Comparison of ENCODE assay signal across 8 cellular contexts in the genomic region with DNA sequence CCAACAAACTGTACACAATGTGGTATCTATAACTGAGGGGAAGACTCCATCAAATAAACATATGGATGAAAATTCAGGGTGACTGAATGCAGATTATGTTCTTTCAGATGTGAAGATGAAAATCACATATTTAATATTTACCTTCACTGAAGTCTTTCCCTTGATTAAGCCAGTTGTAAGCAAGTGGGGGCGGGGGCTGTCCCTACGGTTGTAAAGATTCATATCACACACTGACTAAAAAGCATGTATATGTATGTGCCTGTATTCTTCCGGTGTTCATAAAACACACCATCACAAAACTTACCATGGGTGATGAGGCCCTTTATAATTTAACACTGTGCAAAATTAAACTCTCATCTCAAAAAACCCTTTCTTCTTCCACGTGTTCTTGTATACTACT. TPM values are rescaled to one million over a fixed set of nuclear protein-coding genes. Genes with fewer than 3 reads are reported as not detected.
A peak's percentile ranks its signal among the peaks of the same experiment; 100 is the strongest.
DNase-seq lines count a peak whose midpoint lies in the region; ATAC-seq and TF ChIP-seq lines count a peak whose summit lies in the region.

No MANE protein-coding gene starts in this region.

- no peak for TF ChIP-seq EP300 in SK-N-SH (IDR thresholded peaks at IDR 0.05; ENCODE audit: borderline replicate concordance in 1 of 2, low read depth in 1 of 2, low read length in 1 of 2)

- DNase-seq in SK-N-SH (no peak), memory B cell (ENCODE audit: low spot score in 2 of 2) (no peak), ascending aorta (ENCODE audit: low spot score in 2 of 2) (no peak)
- peak; percentile 7 for DNase-seq in activated T-helper 1 cell treated with anti-CD3 and anti-CD28 coated beads, Interleukin-12 subunit alpha, Interleukin-12 subunit beta, Interleukin-2, Interleukin-4 antibody, amounts not matched to agents 30 ng/mL and 10 ng/mL and 1 ng/mL, durations not matched to agents 14 hours and 24 hours and 36 hours (ENCODE audit: low spot score)
- no peak for DNase-seq in stimulated activated naive B cell treated with anti-CD40 and anti-IgM and Interleukin-4, amounts not matched to agents 10 μg/mL and 1 μg/mL and 100 μg/mL, for 72 hours

- no peaks in the 10 kb centered on the region for H3K27me3 ChIP-seq in SK-N-SH (ENCODE audit: insufficient read depth)
- H3K27me3 ChIP-seq in ascending aorta, result no peaks in the 10 kb centered on the region

- H3K36me3 ChIP-seq in SK-N-SH (replicated peaks in 1 of 2; ENCODE audit: control insufficient read depth in 1 of 2, insufficient read depth in 2 of 2, low read length in 1 of 2) (no peaks in the 10 kb centered on the region), ascending aorta (no peaks in the 10 kb centered on the region)

- H3K27ac ChIP-seq in SK-N-SH (ENCODE audit: low read depth in 2 of 2, low read length in 1 of 2), result no peak overlapping the region
- no peak overlapping the region for H3K27ac ChIP-seq in ascending aorta

- ATAC-seq in SK-N-SH treated with all-trans-retinoic acid at 6 μM for 48 hours, result no peak
- ATAC-seq in memory B cell (ENCODE audit: low read depth), result no peak
- ATAC-seq in stimulated activated naive B cell treated with anti-CD40 and anti-IgM and Interleukin-4, amounts not matched to agents 10 μg/mL and 1 μg/mL and 100 μg/mL, for 72 hours (replicated peaks), result no peak
- ATAC-seq in HG03439 (IDR thresholded peaks at IDR 0.05; ENCODE audit: unreplicated experiment), result no peak
- ATAC-seq in GM21390 (IDR thresholded peaks at IDR 0.05; ENCODE audit: unreplicated experiment), result no peak

- peak overlapping the region; percentile 89 for H3K4me3 Mint-ChIP-seq in activated T-helper 1 cell treated with anti-CD3 and anti-CD28 coated beads, Interleukin-12 subunit alpha, Interleukin-12 subunit beta, Interleukin-2, Interleukin-4 antibody, amounts not matched to agents 30 ng/mL and 10 ng/mL and 1 ng/mL, durations not matched to agents 14 hours and 24 hours and 36 hours
- peak overlapping the region; percentile 84 for H3K4me3 Mint-ChIP-seq in memory B cell
- peak overlapping the region; percentile 88 to 90 for H3K4me3 Mint-ChIP-seq in stimulated activated naive B cell treated with anti-CD40 and anti-IgM and Interleukin-4, amounts not matched to agents 10 μg/mL and 1 μg/mL and 100 μg/mL, for 72 hours

- CTCF ChIA-PET in SK-N-SH (lab: Yijun Ruan, JAX), result no interaction called here

- WGBS in SK-N-SH (ENCODE audit: low lambda C conversion rate), result 48% methylated on average over 4 of the region's 4 CpGs

- peaks cover 13% of the 10 kb centered on the region for H3K36me3 Mint-ChIP-seq in activated T-helper 1 cell treated with anti-CD3 and anti-CD28 coated beads, Interleukin-12 subunit alpha, Interleukin-12 subunit beta, Interleukin-2, Interleukin-4 antibody, amounts not matched to agents 30 ng/mL and 10 ng/mL and 1 ng/mL, durations not matched to agents 14 hours and 24 hours and 36 hours (ENCODE audit: low read depth)
- peaks cover 2% of the 10 kb centered on the region for H3K36me3 Mint-ChIP-seq in memory B cell
- H3K36me3 Mint-ChIP-seq in stimulated activated naive B cell treated with anti-CD40 and anti-IgM and Interleukin-4, amounts not matched to agents 10 μg/mL and 1 μg/mL and 100 μg/mL, for 72 hours, result peaks cover 2 to 3% of the 10 kb centered on the region in 2 donors

- POLR2A ChIA-PET in SK-N-SH (lab: Yijun Ruan, JAX), result no interaction called here

- peaks cover 0 to 4% of the 10 kb centered on the region in 2 experiments; a peak in 2 of 4 replicates for H3K4me1 ChIP-seq in SK-N-SH (ENCODE audit: control insufficient read depth in 1 of 2, insufficient read depth in 2 of 2, low read depth in 1 of 2, low read length in 1 of 2)
- H3K4me1 ChIP-seq in ascending aorta, result no peaks in the 10 kb centered on the region

- intact Hi-C loops in activated T-helper 1 cell treated with anti-CD3 and anti-CD28 coated beads, Interleukin-12 subunit alpha, Interleukin-12 subunit beta, Interleukin-2, Interleukin-4 antibody, amounts not matched to agents 30 ng/mL and 10 ng/mL and 1 ng/mL, durations not matched to agents 14 hours and 24 hours and 36 hours (cut with micrococcal nuclease), result loop anchor here (1.0 to 2.0 kb wide), 5 partner anchors 56 to 229 kb away; no protein-coding TSS in a partner anchor
- intact Hi-C loops in ascending aorta (cut with DNase I), result loop anchor here (10.0 kb wide), 1 partner anchor 233 kb away; the partner anchor contains the start of gene GK

- no peaks in the 10 kb centered on the region for H3K9me3 Mint-ChIP-seq in activated T-helper 1 cell treated with anti-CD3 and anti-CD28 coated beads, Interleukin-12 subunit alpha, Interleukin-12 subunit beta, Interleukin-2, Interleukin-4 antibody, amounts not matched to agents 30 ng/mL and 10 ng/mL and 1 ng/mL, durations not matched to agents 14 hours and 24 hours and 36 hours
- no peaks in the 10 kb centered on the region for H3K9me3 Mint-ChIP-seq in memory B cell
- no peaks in the 10 kb centered on the region for H3K9me3 Mint-ChIP-seq in stimulated activated naive B cell treated with anti-CD40 and anti-IgM and Interleukin-4, amounts not matched to agents 10 μg/mL and 1 μg/mL and 100 μg/mL, for 72 hours

- H3K4me1 Mint-ChIP-seq in activated T-helper 1 cell treated with anti-CD3 and anti-CD28 coated beads, Interleukin-12 subunit alpha, Interleukin-12 subunit beta, Interleukin-2, Interleukin-4 antibody, amounts not matched to agents 30 ng/mL and 10 ng/mL and 1 ng/mL, durations not matched to agents 14 hours and 24 hours and 36 hours (ENCODE audit: low read depth), result peaks cover 35% of the 10 kb centered on the region
- peaks cover 17% of the 10 kb centered on the region for H3K4me1 Mint-ChIP-seq in memory B cell
- H3K4me1 Mint-ChIP-seq in stimulated activated naive B cell treated with anti-CD40 and anti-IgM and Interleukin-4, amounts not matched to agents 10 μg/mL and 1 μg/mL and 100 μg/mL, for 72 hours, result peaks cover 0 to 12% of the 10 kb centered on the region in 2 donors

- H3K27me3 Mint-ChIP-seq in activated T-helper 1 cell treated with anti-CD3 and anti-CD28 coated beads, Interleukin-12 subunit alpha, Interleukin-12 subunit beta, Interleukin-2, Interleukin-4 antibody, amounts not matched to agents 30 ng/mL and 10 ng/mL and 1 ng/mL, durations not matched to agents 14 hours and 24 hours and 36 hours (ENCODE audit: insufficient read depth), result no peaks in the 10 kb centered on the region
- no peaks in the 10 kb centered on the region for H3K27me3 Mint-ChIP-seq in memory B cell
- no peaks in the 10 kb centered on the region for H3K27me3 Mint-ChIP-seq in stimulated activated naive B cell treated with anti-CD40 and anti-IgM and Interleukin-4, amounts not matched to agents 10 μg/mL and 1 μg/mL and 100 μg/mL, for 72 hours

- peaks cover 48% of the 10 kb centered on the region for H3K79me2 ChIP-seq in SK-N-SH (ENCODE audit: insufficient read depth)

- peak overlapping the region; percentile 67 to 68; a peak in 3 of 4 replicates for H3K4me3 ChIP-seq in SK-N-SH (ENCODE audit: low read depth in 2 of 2, low read length in 1 of 2)
- H3K4me3 ChIP-seq in ascending aorta, result no peak overlapping the region

- peak overlapping the region; percentile 73; the same call in 1 of the 2 replicates for H2AFZ ChIP-seq in SK-N-SH (ENCODE audit: low read depth)

- H3K9ac ChIP-seq in SK-N-SH, result peak overlapping the region; percentile 73; the same call in 1 of the 2 replicates

- no peaks in the 10 kb centered on the region for H3K9me2 ChIP-seq in SK-N-SH

- H3F3A ChIP-seq in SK-N-SH (replicated peaks; ENCODE audit: insufficient read depth), result no peaks in the 10 kb centered on the region

- no peaks in the 10 kb centered on the region for H4K20me1 ChIP-seq in SK-N-SH (ENCODE audit: insufficient read depth)

- no peak for TF ChIP-seq RAD21 in SK-N-SH (IDR thresholded peaks at IDR 0.05; ENCODE audit: low read length)

- H3K9me3 ChIP-seq in SK-N-SH (no peaks in the 10 kb centered on the region), ascending aorta (no peaks in the 10 kb centered on the region)

- TF ChIP-seq CTCF in SK-N-SH (IDR thresholded peaks at IDR 0.05), result no peak
- no peak for TF ChIP-seq CTCF in ascending aorta (IDR thresholded peaks at IDR 0.05)

- peak overlapping the region; percentile 73 for H3K4me2 ChIP-seq in SK-N-SH

- peak overlapping the region; percentile 90 for H3K27ac Mint-ChIP-seq in activated T-helper 1 cell treated with anti-CD3 and anti-CD28 coated beads, Interleukin-12 subunit alpha, Interleukin-12 subunit beta, Interleukin-2, Interleukin-4 antibody, amounts not matched to agents 30 ng/mL and 10 ng/mL and 1 ng/mL, durations not matched to agents 14 hours and 24 hours and 36 hours
- H3K27ac Mint-ChIP-seq in memory B cell, result peak overlapping the region; percentile 91
- no peak overlapping the region for H3K27ac Mint-ChIP-seq in stimulated activated naive B cell treated with anti-CD40 and anti-IgM and Interleukin-4, amounts not matched to agents 10 μg/mL and 1 μg/mL and 100 μg/mL, for 72 hours

TF ChIP-seq in SK-N-SH, 30 proteins besides CTCF, POLR2A, EP300 and RAD21 (continues in another document):
- TF ChIP-seq USF1 (IDR thresholded peaks at IDR 0.05; ENCODE audit: borderline replicate concordance, low read depth) (no peak), JUND (IDR thresholded peaks at IDR 0.05) (no peak)

RNA-seq across cellular contexts. Expression of gene TAB3, which starts 1.3 kb away (rescaled TPM):
- 9.2 and 13.1 TPM in 2 replicates for polyA plus RNA-seq in SK-N-SH (2012; rRNA removed)
- polyA plus RNA-seq in SK-N-SH (2012; cell fraction: cytosol; rRNA removed), result 11.8 and 12.5 TPM in 2 replicates
- polyA plus RNA-seq in SK-N-SH (2012; cell fraction: nucleus; rRNA removed), result 8.1 and 17.8 TPM in 2 replicates
- 23.7 and 24.4 TPM in 2 replicates for total RNA-seq in activated T-helper 1 cell treated with anti-CD3 and anti-CD28 coated beads, Interleukin-12 subunit alpha, Interleukin-12 subunit beta, Interleukin-2, Interleukin-4 antibody, amounts not matched to agents 30 ng/mL and 10 ng/mL and 1 ng/mL, durations not matched to agents 14 hours and 24 hours and 36 hours
- total RNA-seq in ascending aorta, result 23.2 TPM

Comparison
In these comparisons a context has a peak if more than half of its experiments do, and no peak if none do; other contexts are left out.
1. H3K4me3 ChIP-seq: peak in SK-N-SH (2 of 2); none in ascending aorta (0 of 2).
2. Peak in every context shown above with its lines, with median percentiles within 50 percentile points of each other: H3K4me3 Mint-ChIP-seq.